Comparison of ENCODE assay signal across 12 cellular contexts in genomic region chr12:46556820-46557524, GRCh38.
A peak's percentile ranks its signal among the peaks of the same experiment; 100 is the strongest.
DNase-seq lines count a peak whose midpoint lies in the region; ATAC-seq and TF ChIP-seq lines count a peak whose summit lies in the region.
"Had no signal": no experiment of that assay in that cellular context is flagged by ENCODE, and none has a peak within 500 bp of the region (broad histone marks: within the 10 kb centered on the region; RNA-seq: fewer than 3 reads in every experiment).

No MANE protein-coding gene starts in this region.

- H3K4me2 ChIP-seq in fibroblast of lung (ENCODE audit: extremely low read depth, insufficient read depth, low read length) (peak overlapping the region; percentile 56), skeletal muscle satellite cell (ENCODE audit: low read length) (peak overlapping the region; percentile 74)

- peak overlapping the region; percentile 41 for H3K27ac Mint-ChIP-seq in activated CD8-positive, alpha-beta T cell treated with anti-CD3 and anti-CD28 coated beads for 36 hours
- H3K27ac Mint-ChIP-seq in activated CD8-positive, alpha-beta T cell treated with anti-CD3 and anti-CD28 coated beads, Interleukin-2, amount 10 ng/mL, durations not matched to agents 7 days and 5 days = no peak overlapping the region

- intact Hi-C loops in activated CD8-positive, alpha-beta T cell treated with anti-CD3 and anti-CD28 coated beads for 36 hours (cut with micrococcal nuclease) = loop anchor here (10.0 kb wide), 1 partner anchor 92 kb away; no protein-coding TSS in a partner anchor

- no peaks in the 10 kb centered on the region for H4K20me1 ChIP-seq in fibroblast of lung (ENCODE audit: control insufficient read depth, extremely low read depth, insufficient read depth, low read length)

- H3K27ac ChIP-seq in SJCRH30 = peak overlapping the region; percentile 66
- H3K27ac ChIP-seq in fibroblast of lung (ENCODE audit: insufficient read depth, low read length) = peak overlapping the region; percentile 91

- H3K36me3 Mint-ChIP-seq in activated CD8-positive, alpha-beta T cell treated with anti-CD3 and anti-CD28 coated beads for 36 hours (ENCODE audit: low read depth) = peaks cover 6% of the 10 kb centered on the region
- H3K36me3 Mint-ChIP-seq in activated CD8-positive, alpha-beta T cell treated with anti-CD3 and anti-CD28 coated beads, Interleukin-2, amount 10 ng/mL, durations not matched to agents 7 days and 5 days (ENCODE audit: low read depth) = peaks cover 21% of the 10 kb centered on the region

- CTCF ChIA-PET in activated CD8-positive, alpha-beta T cell treated with anti-CD3 and anti-CD28 coated beads for 36 hours (lab: Charles Lee) = no interaction called here
- CTCF ChIA-PET in activated CD8-positive, alpha-beta T cell treated with anti-CD3 and anti-CD28 coated beads, Interleukin-2, amount 10 ng/mL, durations not matched to agents 7 days and 5 days (lab: Charles Lee) = interaction anchor here (0.9 kb wide), 1 partner anchor 16 kb away, joined by 3 read pairs; no protein-coding TSS in a partner anchor

- H3K9me3 Mint-ChIP-seq in activated CD8-positive, alpha-beta T cell treated with anti-CD3 and anti-CD28 coated beads for 36 hours = peaks cover 3% of the 10 kb centered on the region
- no peaks in the 10 kb centered on the region for H3K9me3 Mint-ChIP-seq in activated CD8-positive, alpha-beta T cell treated with anti-CD3 and anti-CD28 coated beads, Interleukin-2, amount 10 ng/mL, durations not matched to agents 7 days and 5 days (ENCODE audit: insufficient read depth)

- H3K4me1 ChIP-seq in SJCRH30 (peaks cover 33% of the 10 kb centered on the region), fibroblast of lung (ENCODE audit: control insufficient read depth, extremely low read depth, insufficient read depth, low read length) (peaks cover 18% of the 10 kb centered on the region), skeletal muscle satellite cell (ENCODE audit: control insufficient read depth, insufficient read depth, low read length) (peaks cover 89% of the 10 kb centered on the region)

- H3K27me3 ChIP-seq in SJCRH30 (no peaks in the 10 kb centered on the region), fibroblast of lung (ENCODE audit: control insufficient read depth, insufficient read depth, low read length) (no peaks in the 10 kb centered on the region), skeletal muscle satellite cell (ENCODE audit: control insufficient read depth, insufficient read depth, low read length) (no peaks in the 10 kb centered on the region)

- no peaks in the 10 kb centered on the region for H3K9me3 ChIP-seq in SJCRH30 (replicated peaks)
- no peaks in the 10 kb centered on the region for H3K9me3 ChIP-seq in fibroblast of lung (ENCODE audit: control insufficient read depth, insufficient read depth, low read depth, low read length)
- no peaks in the 10 kb centered on the region for H3K9me3 ChIP-seq in skeletal muscle satellite cell (replicated peaks; ENCODE audit: low read length)

- no peak for TF ChIP-seq CTCF in activated CD8-positive, alpha-beta T cell treated with anti-CD3 and anti-CD28 coated beads for 36 hours (IDR thresholded peaks at IDR 0.05)
- TF ChIP-seq CTCF in fibroblast of lung (conservative IDR thresholded peaks at IDR 0.05 in 1 of 2, IDR thresholded peaks at IDR 0.05 in 1 of 2; ENCODE audit: low read depth in 1 of 2, low read length in 2 of 2) = no peak

- no peaks in the 10 kb centered on the region for H3K79me2 ChIP-seq in fibroblast of lung (ENCODE audit: control insufficient read depth, insufficient read depth, low read length)

- no peaks in the 10 kb centered on the region for H3K27me3 Mint-ChIP-seq in activated CD8-positive, alpha-beta T cell treated with anti-CD3 and anti-CD28 coated beads for 36 hours
- no peaks in the 10 kb centered on the region for H3K27me3 Mint-ChIP-seq in activated CD8-positive, alpha-beta T cell treated with anti-CD3 and anti-CD28 coated beads, Interleukin-2, amount 10 ng/mL, durations not matched to agents 7 days and 5 days (ENCODE audit: low read depth)

- H3K9ac ChIP-seq in fibroblast of lung (ENCODE audit: insufficient read depth, low read length) (no peak overlapping the region), skeletal muscle satellite cell (ENCODE audit: low read depth, low read length) (peak overlapping the region; percentile 80)

- POLR2A ChIA-PET in activated CD8-positive, alpha-beta T cell treated with anti-CD3 and anti-CD28 coated beads for 36 hours (lab: Charles Lee) = no interaction called here
- POLR2A ChIA-PET in activated CD8-positive, alpha-beta T cell treated with anti-CD3 and anti-CD28 coated beads, Interleukin-2, amount 10 ng/mL, durations not matched to agents 7 days and 5 days (lab: Charles Lee) = no interaction called here

- peak; percentile 6 for DNase-seq in activated CD8-positive, alpha-beta T cell treated with anti-CD3 and anti-CD28 coated beads for 36 hours
- no peak for DNase-seq in activated CD8-positive, alpha-beta T cell treated with anti-CD3 and anti-CD28 coated beads, Interleukin-2, amount 10 ng/mL, durations not matched to agents 7 days and 5 days
- DNase-seq in SJCRH30 (no peak), fibroblast of lung (ENCODE audit: low read depth in 2 of 2) (peak; percentile 67 to 90), DMS53 treated with DMSO at 0.1 percent for 48 hours (lab: John Stamatoyannopoulos, UW; ENCODE audit: unreplicated experiment) (no peak), NCI-H146 (lab: John Stamatoyannopoulos, UW) (no peak)
- DNase-seq: NCI-H1694; SIG-M5; stimulated activated CD8-positive, alpha-beta memory T cell treated with anti-CD3 and anti-CD28 coated beads, Interleukin-4, amount 100 ng/mL, for 48 hours had no signal

- peaks cover 25% of the 10 kb centered on the region for H3K4me1 Mint-ChIP-seq in activated CD8-positive, alpha-beta T cell treated with anti-CD3 and anti-CD28 coated beads for 36 hours (ENCODE audit: low read depth)
- H3K4me1 Mint-ChIP-seq in activated CD8-positive, alpha-beta T cell treated with anti-CD3 and anti-CD28 coated beads, Interleukin-2, amount 10 ng/mL, durations not matched to agents 7 days and 5 days (ENCODE audit: low read depth) = peaks cover 4% of the 10 kb centered on the region

- H3K4me3 ChIP-seq in SJCRH30 = no peak overlapping the region
- no peak overlapping the region for H3K4me3 ChIP-seq in fibroblast of lung (replicated peaks in 1 of 4; ENCODE audit: control extremely low read depth in 1 of 4, insufficient read depth in 1 of 4, low read depth in 3 of 4, low read length in 4 of 4)
- no peak overlapping the region for H3K4me3 ChIP-seq in skeletal muscle satellite cell (ENCODE audit: low read length)
- H3K4me3 ChIP-seq: GM12878 had no signal

- H2AFZ ChIP-seq in fibroblast of lung (ENCODE audit: low read length) = no peak overlapping the region

- H3K36me3 ChIP-seq in SJCRH30 = no peaks in the 10 kb centered on the region
- H3K36me3 ChIP-seq in fibroblast of lung (ENCODE audit: control insufficient read depth, insufficient read depth, low read length) = no peaks in the 10 kb centered on the region
- H3K36me3 ChIP-seq in skeletal muscle satellite cell (ENCODE audit: insufficient read depth, low read length) = no peaks in the 10 kb centered on the region

- no peak overlapping the region for H3K4me3 Mint-ChIP-seq in activated CD8-positive, alpha-beta T cell treated with anti-CD3 and anti-CD28 coated beads for 36 hours
- no peak overlapping the region for H3K4me3 Mint-ChIP-seq in activated CD8-positive, alpha-beta T cell treated with anti-CD3 and anti-CD28 coated beads, Interleukin-2, amount 10 ng/mL, durations not matched to agents 7 days and 5 days

- peak; percentile 88 for ATAC-seq in activated CD8-positive, alpha-beta T cell treated with anti-CD3 and anti-CD28 coated beads for 36 hours
- no peak for ATAC-seq in activated CD8-positive, alpha-beta T cell treated with anti-CD3 and anti-CD28 coated beads, Interleukin-2, amount 10 ng/mL, durations not matched to agents 7 days and 5 days
- no peak for ATAC-seq in HG02642 (IDR thresholded peaks at IDR 0.05; ENCODE audit: poor library complexity, unreplicated experiment)
- ATAC-seq: GM12878 had no signal

Comparison
In these comparisons a context has a peak if more than half of its experiments do, and no peak if none do; other contexts are left out.
1. DNase-seq: peak in activated CD8-positive, alpha-beta T cell treated with anti-CD3 and anti-CD28 coated beads for 36 hours (single experiment) and fibroblast of lung (2 of 2); none in activated CD8-positive, alpha-beta T cell treated with anti-CD3 and anti-CD28 coated beads, Interleukin-2, amount 10 ng/mL, durations not matched to agents 7 days and 5 days (single experiment), SJCRH30 (0 of 2), DMS53 treated with DMSO at 0.1 percent for 48 hours (single experiment) and NCI-H146 (single experiment).